ENCODE assay signal across 22 cellular contexts in genomic region chr12:2675776-2676175, GRCh38.
A peak's percentile ranks its signal among the peaks of the same experiment; 100 is the strongest.
DNase-seq lines count a peak whose midpoint lies in the region; ATAC-seq and TF ChIP-seq lines count a peak whose summit lies in the region.
"Had no signal": no experiment of that assay in that cellular context is flagged by ENCODE, and none has a peak within 500 bp of the region (broad histone marks: within the 10 kb centered on the region; RNA-seq: fewer than 3 reads in every experiment).

No MANE protein-coding gene starts in this region.

- no peaks in the 10 kb centered on the region for H4K20me1 ChIP-seq in H9 (ENCODE audit: control insufficient read depth, insufficient read depth, insufficient read length)

- H3K27ac Mint-ChIP-seq in H9, result no peak overlapping the region
- no peak overlapping the region for H3K27ac Mint-ChIP-seq in activated naive CD8-positive, alpha-beta T cell treated with anti-CD3 and anti-CD28 coated beads, Interleukin-2, amount 50 U/mL, for 24 hours
- H3K27ac Mint-ChIP-seq: CD4-positive, CD25-positive, alpha-beta regulatory T cell; CD8-positive, alpha-beta T cell; GM23338; HFFc6 had no signal

- no peak overlapping the region for H2BK20ac ChIP-seq in H9 (ENCODE audit: low read depth, low read length, poor library complexity, severe bottlenecking)

- no peak overlapping the region for H3K4me3 ChIP-seq in sigmoid colon
- H3K4me3 ChIP-seq: A549; BLaER1 treated with 17β-estradiol and CSF1 and Interleukin-3, amounts not matched to agents 10 nM and 100 nM; GM23338; HAP-1 had no signal

- H3K23ac ChIP-seq in H9 (ENCODE audit: insufficient read length, low read depth, low read length), result no peak overlapping the region

- no peak overlapping the region for H2BK12ac ChIP-seq in H9 (ENCODE audit: insufficient read length, low read depth, low read length)

- TF ChIP-seq POLR2A in sigmoid colon (IDR thresholded peaks at IDR 0.05), result no peak

- no peak overlapping the region for H2AFZ ChIP-seq in H9 (ENCODE audit: low read length)
- H2AFZ ChIP-seq: GM23338 had no signal

- H3K23me2 ChIP-seq in H9 (ENCODE audit: insufficient read length, low read depth, low read length, poor library complexity, severe bottlenecking), result no peaks in the 10 kb centered on the region

- H3K36me3 ChIP-seq in sigmoid colon, result peaks cover 16 to 100% (median 48%) of the 10 kb centered on the region in 4 donors
- H3K36me3 ChIP-seq: BE2C; BLaER1 treated with 17β-estradiol and CSF1 and Interleukin-3, amounts not matched to agents 10 nM and 100 nM; HAP-1 had no signal

- peaks cover 2 to 5% of the 10 kb centered on the region in 2 experiments; a peak in 1 of 4 replicates for H3K4me1 Mint-ChIP-seq in H9
- no peaks in the 10 kb centered on the region for H3K4me1 Mint-ChIP-seq in activated naive CD8-positive, alpha-beta T cell treated with anti-CD3 and anti-CD28 coated beads, Interleukin-2, amount 50 U/mL, for 24 hours
- H3K4me1 Mint-ChIP-seq: CD4-positive, CD25-positive, alpha-beta regulatory T cell; GM23338 had no signal

- no peak overlapping the region for H3K4me2 ChIP-seq in H9 (ENCODE audit: insufficient read depth, insufficient read length, low read length)
- H3K4me2 ChIP-seq: A549; BLaER1 treated with 17β-estradiol and CSF1 and Interleukin-3, amounts not matched to agents 10 nM and 100 nM; GM23338 had no signal

- H3K27ac ChIP-seq in H9 (ENCODE audit: insufficient read length, low read depth, low read length) (no peak overlapping the region), sigmoid colon (no peak overlapping the region)
- H3K27ac ChIP-seq: A549; BLaER1 treated with 17β-estradiol and CSF1 and Interleukin-3, amounts not matched to agents 10 nM and 100 nM had no signal

- no peak overlapping the region for H3K4me3 Mint-ChIP-seq in H9
- H3K4me3 Mint-ChIP-seq in activated naive CD8-positive, alpha-beta T cell treated with anti-CD3 and anti-CD28 coated beads, Interleukin-2, amount 50 U/mL, for 24 hours, result no peak overlapping the region
- H3K4me3 Mint-ChIP-seq: CD4-positive, CD25-positive, alpha-beta regulatory T cell; CD8-positive, alpha-beta T cell; GM23338; HFFc6 had no signal

- no peaks in the 10 kb centered on the region for H3K79me1 ChIP-seq in H9 (ENCODE audit: insufficient read depth, low read depth, low read length, poor library complexity, severe bottlenecking)

- peaks cover 3% of the 10 kb centered on the region; the same call in 1 of the 2 replicates for H3K27me3 Mint-ChIP-seq in H9 (ENCODE audit: low read depth)
- H3K27me3 Mint-ChIP-seq in activated naive CD8-positive, alpha-beta T cell treated with anti-CD3 and anti-CD28 coated beads, Interleukin-2, amount 50 U/mL, for 24 hours, result no peaks in the 10 kb centered on the region
- H3K27me3 Mint-ChIP-seq: CD4-positive, CD25-positive, alpha-beta regulatory T cell had no signal

- H3K4ac ChIP-seq in H9 (ENCODE audit: low read depth, low read length), result no peak overlapping the region

- H2BK120ac ChIP-seq in H9 (ENCODE audit: low read depth, low read length, poor library complexity, severe bottlenecking), result no peak overlapping the region

- no CpG with 5 or more reads among the region's 6 CpGs for WGBS in H9 (ENCODE audit: extremely low coverage, insufficient read length, low lambda C conversion rate)
- 59 to 73% methylated on average over 6 of the region's 6 CpGs for WGBS in sigmoid colon, 2 donors

- no peak for ATAC-seq in activated naive CD8-positive, alpha-beta T cell treated with anti-CD3 and anti-CD28 coated beads, Interleukin-2, amount 50 U/mL, for 24 hours
- ATAC-seq: A549; CD8-positive, alpha-beta T cell; GM23338 had no signal

- no peak overlapping the region for H4K8ac ChIP-seq in H9 (replicated peaks; ENCODE audit: insufficient read length, low read depth, low read length)

- H3K79me2 ChIP-seq in H9 (ENCODE audit: insufficient read depth, low read length), result no peaks in the 10 kb centered on the region

- DNase-seq in activated CD8-positive, alpha-beta memory T cell treated with anti-CD3 and anti-CD28 coated beads for 24 hours, result peak; percentile 7
- no peak for DNase-seq in activated CD8-positive, alpha-beta memory T cell treated with anti-CD3 and anti-CD28 coated beads, Interleukin-2, amount 50 U/mL, for 4 hours
- DNase-seq in H9 (peak; percentile 9), ecto neural progenitor cell (ENCODE audit: low spot score) (peak; percentile 30), sigmoid colon (peak; percentile 10), SK-N-DZ (ENCODE audit: low spot score) (no peak), NCI-H446 treated with DMSO at 0.1 percent for 48 hours (lab: John Stamatoyannopoulos, UW) (no peak)
- DNase-seq in activated naive CD8-positive, alpha-beta T cell treated with anti-CD3 and anti-CD28 coated beads, Interleukin-2, amount 50 U/mL, for 24 hours, result no peak
- DNase-seq: 8988T; ACHN; AML-193; BE2C; CD4-positive, CD25-positive, alpha-beta regulatory T cell; DMS153; DND-41; HFFc6 had no signal

- H3K9ac ChIP-seq in H9 (ENCODE audit: extremely low read depth, insufficient read length, low read length), result no peak overlapping the region
- H3K9ac ChIP-seq: BLaER1 treated with 17β-estradiol and CSF1 and Interleukin-3, amounts not matched to agents 10 nM and 100 nM had no signal

- no peak overlapping the region for H3K56ac ChIP-seq in H9 (ENCODE audit: insufficient read length, low read depth, low read length)

- H3K27me3 ChIP-seq in H9 (ENCODE audit: insufficient read depth, low read length), result no peaks in the 10 kb centered on the region
- H3K27me3 ChIP-seq in sigmoid colon, result no peaks in the 10 kb centered on the region
- H3K27me3 ChIP-seq: BLaER1 treated with 17β-estradiol and CSF1 and Interleukin-3, amounts not matched to agents 10 nM and 100 nM had no signal

- intact Hi-C loops in sigmoid colon (cut with DNase I), result no loop called here

- H3K14ac ChIP-seq in H9 (ENCODE audit: insufficient read depth, low read length), result no peak overlapping the region

- no peaks in the 10 kb centered on the region for H3K36me3 Mint-ChIP-seq in H9 (ENCODE audit: insufficient read depth in 1 of 3, low read depth in 3 of 3)
- peaks cover 2% of the 10 kb centered on the region for H3K36me3 Mint-ChIP-seq in activated naive CD8-positive, alpha-beta T cell treated with anti-CD3 and anti-CD28 coated beads, Interleukin-2, amount 50 U/mL, for 24 hours (ENCODE audit: low read depth)
- H3K36me3 Mint-ChIP-seq: CD4-positive, CD25-positive, alpha-beta regulatory T cell had no signal

- no peak overlapping the region for H2BK15ac ChIP-seq in H9 (ENCODE audit: low read depth, low read length)

- TF ChIP-seq EP300 in sigmoid colon (IDR thresholded peaks at IDR 0.05), result no peak

- no peak overlapping the region for H2AK5ac ChIP-seq in H9 (ENCODE audit: insufficient read length, low read length)

- H3K18ac ChIP-seq in H9 (ENCODE audit: insufficient read length, low read depth, low read length), result no peak overlapping the region

- TF ChIP-seq CTCF in H9 (conservative IDR thresholded peaks at IDR 0.05) (no peak), sigmoid colon (IDR thresholded peaks at IDR 0.05) (no peak)

- no peak overlapping the region for H2BK5ac ChIP-seq in H9 (ENCODE audit: insufficient read length, low read length)

- H4K5ac ChIP-seq in H9 (ENCODE audit: insufficient read length, low read depth, low read length), result no peak overlapping the region

- H3T11ph ChIP-seq in H9 (ENCODE audit: low read length), result no peak overlapping the region

- no peak overlapping the region for H4K91ac ChIP-seq in H9 (ENCODE audit: insufficient read length, low read depth, low read length)

- H3K9me3 ChIP-seq in H9 (ENCODE audit: control insufficient read depth, low read depth, low read length), result no peaks in the 10 kb centered on the region
- H3K9me3 ChIP-seq in sigmoid colon, result no peaks in the 10 kb centered on the region
- H3K9me3 ChIP-seq: A549; BE2C; BLaER1 treated with 17β-estradiol and CSF1 and Interleukin-3, amounts not matched to agents 10 nM and 100 nM; Caco-2; HAP-1 had no signal

- no peaks in the 10 kb centered on the region for H3K9me3 Mint-ChIP-seq in H9
- H3K9me3 Mint-ChIP-seq in activated naive CD8-positive, alpha-beta T cell treated with anti-CD3 and anti-CD28 coated beads, Interleukin-2, amount 50 U/mL, for 24 hours, result no peaks in the 10 kb centered on the region
- H3K9me3 Mint-ChIP-seq: CD4-positive, CD25-positive, alpha-beta regulatory T cell; CD8-positive, alpha-beta T cell; GM23338; HFFc6 had no signal

- H3K4me1 ChIP-seq in H9 (ENCODE audit: insufficient read depth, low read length) (no peaks in the 10 kb centered on the region), sigmoid colon (no peaks in the 10 kb centered on the region)
- H3K4me1 ChIP-seq: A549, BE2C, Caco-2, HAP-1 had no signal

Comparison
In these comparisons a context has a peak if more than half of its experiments do, and no peak if none do; other contexts are left out.
1. DNase-seq: peak in activated CD8-positive, alpha-beta memory T cell treated with anti-CD3 and anti-CD28 coated beads for 24 hours (single experiment), H9 (single experiment), ecto neural progenitor cell (single experiment) and sigmoid colon (single experiment); none in activated CD8-positive, alpha-beta memory T cell treated with anti-CD3 and anti-CD28 coated beads, Interleukin-2, amount 50 U/mL, for 4 hours (single experiment), activated naive CD8-positive, alpha-beta T cell treated with anti-CD3 and anti-CD28 coated beads, Interleukin-2, amount 50 U/mL, for 24 hours (single experiment), SK-N-DZ (single experiment) and NCI-H446 treated with DMSO at 0.1 percent for 48 hours (single experiment).